Comparison of ENCODE assay signal across 18 cellular contexts in the genomic region with DNA sequence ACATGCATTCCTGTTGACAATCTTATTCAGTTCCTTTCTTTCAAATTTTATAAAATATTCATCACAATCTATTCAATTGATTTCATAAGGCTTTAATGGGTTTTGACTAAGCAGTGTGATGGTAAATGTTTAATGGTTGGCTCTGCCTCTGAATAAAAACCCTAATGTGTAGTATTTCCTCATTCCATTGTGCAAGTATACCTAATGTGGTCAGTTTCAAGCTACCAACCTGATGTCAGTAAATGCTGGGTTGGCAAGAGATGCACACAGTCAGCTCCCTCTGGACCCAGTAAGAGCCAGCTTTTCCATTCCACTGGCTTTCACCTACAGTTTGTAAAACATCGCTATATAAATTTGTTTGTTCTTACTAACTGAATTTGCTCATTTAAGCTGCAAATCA.
"Had no signal": no experiment of that assay in that cellular context is flagged by ENCODE, and none has a peak within 500 bp of the region (broad histone marks: within the 10 kb centered on the region; RNA-seq: fewer than 3 reads in every experiment).

No MANE protein-coding gene starts in this region.

- H3K27ac ChIP-seq: brain microvascular endothelial cell, gastrocnemius medialis, left lung, right atrium auricular region had no signal

- H3K4me1 ChIP-seq: gastrocnemius medialis, left lung, right atrium auricular region had no signal

- H3K27me3 ChIP-seq: brain microvascular endothelial cell, gastrocnemius medialis, left lung, right atrium auricular region had no signal

- H3K9me3 ChIP-seq: gastrocnemius medialis, left lung, right atrium auricular region had no signal

- H3K36me3 ChIP-seq: brain microvascular endothelial cell, gastrocnemius medialis, left lung, right atrium auricular region had no signal

- H3K4me3 ChIP-seq: gastrocnemius medialis, left lung, right atrium auricular region had no signal

- DNase-seq: activated CD4-positive, alpha-beta T cell treated with anti-CD3 and anti-CD28 coated beads, Interleukin-2, amount 10 ng/mL, durations not matched to agents 7 days and 5 days; activated CD8-positive, alpha-beta memory T cell treated with anti-CD3 and anti-CD28 coated beads, Interleukin-2, amount 50 U/mL, for 48 hours; activated naive CD8-positive, alpha-beta T cell treated with anti-CD3 and anti-CD28 coated beads, Interleukin-2, amount 10 ng/mL, durations not matched to agents 7 days and 5 days; activated T-cell treated with anti-CD3 and anti-CD28 coated beads, Interleukin-2, amount 50 U/mL, for 72 hours; anterior cingulate cortex; brain microvascular endothelial cell; cerebellar nuclear complex; effector memory CD4-positive, alpha-beta T cell; erythroblast; gastrocnemius medialis; left lung; naive thymus-derived CD8-positive, alpha-beta T cell; small intestine; stimulated activated CD4-positive, alpha-beta T cell treated with anti-CD3 and anti-CD28 coated beads, Interleukin-4, amount 100 ng/mL, for 4 hours; stimulated activated CD8-positive, alpha-beta memory T cell treated with anti-CD3 and anti-CD28 coated beads, Interleukin-4, amount 100 ng/mL, for 48 hours; stimulated activated naive CD4-positive, alpha-beta T cell treated with Interleukin-2 at 50 U/mL for 16 hours; substantia nigra had no signal
